ENCODE assay signal across 14 cellular contexts in the genomic region with DNA sequence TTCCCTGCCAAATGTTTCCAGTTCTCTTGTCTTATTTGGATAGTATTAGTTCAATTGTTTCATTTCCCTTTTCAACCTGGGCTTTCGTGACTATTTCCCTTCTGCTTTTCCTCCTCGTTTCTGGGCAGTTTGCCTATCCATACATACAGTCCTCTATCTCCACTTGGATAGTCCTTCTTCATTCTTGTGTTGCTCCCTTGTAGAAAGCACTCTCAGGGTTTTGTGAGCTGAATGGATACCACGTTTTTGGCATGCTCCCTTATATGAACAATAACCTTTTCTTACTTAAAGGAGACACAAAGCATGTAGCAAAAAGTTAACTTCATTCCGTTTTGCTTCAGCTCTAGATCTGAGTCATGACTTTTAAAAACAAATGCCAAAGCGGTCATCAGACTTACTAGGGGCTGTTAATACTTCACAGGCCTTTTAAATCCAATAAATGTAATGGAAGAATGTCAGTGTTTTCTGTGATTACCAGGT. TPM values are rescaled to one million over a fixed set of nuclear protein-coding genes. Genes with fewer than 3 reads are reported as not detected.
DNase-seq lines count a peak whose midpoint lies in the region; ATAC-seq and TF ChIP-seq lines count a peak whose summit lies in the region.
"Had no signal": no experiment of that assay in that cellular context is flagged by ENCODE, and none has a peak within 500 bp of the region (broad histone marks: within the 10 kb centered on the region; RNA-seq: fewer than 3 reads in every experiment).

No MANE protein-coding gene starts in this region.

- no peaks in the 10 kb centered on the region for H3K36me3 Mint-ChIP-seq in HFFc6 (ENCODE audit: low read depth)
- no peaks in the 10 kb centered on the region for H3K36me3 Mint-ChIP-seq in activated T-helper 1 cell treated with anti-CD3 and anti-CD28 coated beads, Interleukin-12 subunit alpha, Interleukin-12 subunit beta, Interleukin-2, Interleukin-4 antibody, amounts not matched to agents 30 ng/mL and 10 ng/mL and 1 ng/mL, durations not matched to agents 14 hours and 24 hours and 36 hours (ENCODE audit: low read depth)

- intact Hi-C loops in esophagus squamous epithelium (cut with DNase I) (no loop called here), sigmoid colon (cut with DNase I) (no loop called here), A673 (cut with micrococcal nuclease; ENCODE audit: unreplicated experiment) (no loop called here)
- intact Hi-C loops in activated T-helper 1 cell treated with anti-CD3 and anti-CD28 coated beads, Interleukin-12 subunit alpha, Interleukin-12 subunit beta, Interleukin-2, Interleukin-4 antibody, amounts not matched to agents 30 ng/mL and 10 ng/mL and 1 ng/mL, durations not matched to agents 14 hours and 24 hours and 36 hours (cut with micrococcal nuclease) = no loop called here

- H3K27ac Mint-ChIP-seq in HFFc6 = no peak overlapping the region
- no peak overlapping the region for H3K27ac Mint-ChIP-seq in activated T-helper 1 cell treated with anti-CD3 and anti-CD28 coated beads, Interleukin-12 subunit alpha, Interleukin-12 subunit beta, Interleukin-2, Interleukin-4 antibody, amounts not matched to agents 30 ng/mL and 10 ng/mL and 1 ng/mL, durations not matched to agents 14 hours and 24 hours and 36 hours

- H3K27me3 Mint-ChIP-seq in HFFc6 (ENCODE audit: insufficient read depth) = peaks cover 23% of the 10 kb centered on the region
- peaks cover 7% of the 10 kb centered on the region for H3K27me3 Mint-ChIP-seq in activated T-helper 1 cell treated with anti-CD3 and anti-CD28 coated beads, Interleukin-12 subunit alpha, Interleukin-12 subunit beta, Interleukin-2, Interleukin-4 antibody, amounts not matched to agents 30 ng/mL and 10 ng/mL and 1 ng/mL, durations not matched to agents 14 hours and 24 hours and 36 hours (ENCODE audit: insufficient read depth)

- TF ChIP-seq POLR2A in esophagus squamous epithelium (IDR thresholded peaks at IDR 0.05) = no peak
- no peak for TF ChIP-seq POLR2A in sigmoid colon (IDR thresholded peaks at IDR 0.05)

- TF ChIP-seq CTCF in HFFc6 (IDR thresholded peaks at IDR 0.05) (no peak), esophagus squamous epithelium (IDR thresholded peaks at IDR 0.05) (no peak), sigmoid colon (IDR thresholded peaks at IDR 0.05) (no peak), A673 (conservative IDR thresholded peaks at IDR 0.05; ENCODE audit: low read depth, low read length) (no peak)

- H3K4me3 Mint-ChIP-seq in HFFc6 = no peak overlapping the region
- H3K4me3 Mint-ChIP-seq in activated T-helper 1 cell treated with anti-CD3 and anti-CD28 coated beads, Interleukin-12 subunit alpha, Interleukin-12 subunit beta, Interleukin-2, Interleukin-4 antibody, amounts not matched to agents 30 ng/mL and 10 ng/mL and 1 ng/mL, durations not matched to agents 14 hours and 24 hours and 36 hours = no peak overlapping the region

- H3K9me3 ChIP-seq in esophagus squamous epithelium = no peaks in the 10 kb centered on the region
- no peaks in the 10 kb centered on the region for H3K9me3 ChIP-seq in sigmoid colon
- no peaks in the 10 kb centered on the region for H3K9me3 ChIP-seq in A673 (ENCODE audit: low read depth, low read length, poor library complexity, severe bottlenecking)
- H3K9me3 ChIP-seq: tibial nerve had no signal

- 15 to 19% methylated on average over 5 of the region's 5 CpGs for WGBS in esophagus squamous epithelium, 2 donors
- 52 to 54% methylated on average over 5 of the region's 5 CpGs for WGBS in sigmoid colon, 2 donors

- peaks cover 5% of the 10 kb centered on the region for H3K4me1 Mint-ChIP-seq in HFFc6 (ENCODE audit: low read depth)
- peaks cover 24% of the 10 kb centered on the region for H3K4me1 Mint-ChIP-seq in activated T-helper 1 cell treated with anti-CD3 and anti-CD28 coated beads, Interleukin-12 subunit alpha, Interleukin-12 subunit beta, Interleukin-2, Interleukin-4 antibody, amounts not matched to agents 30 ng/mL and 10 ng/mL and 1 ng/mL, durations not matched to agents 14 hours and 24 hours and 36 hours (ENCODE audit: low read depth)

- H3K27ac ChIP-seq in esophagus squamous epithelium (peak overlapping the region in 3 of 4 donors; percentile 21 to 63 (median 57)), sigmoid colon (peak overlapping the region in 3 of 4 donors; percentile 32 to 69 (median 58)), A673 (ENCODE audit: low read depth, low read length, poor library complexity, severe bottlenecking) (no peak overlapping the region)
- H3K27ac ChIP-seq: parathyroid adenoma, tibial nerve had no signal

- no peaks in the 10 kb centered on the region for H3K36me3 ChIP-seq in esophagus squamous epithelium
- H3K36me3 ChIP-seq in sigmoid colon = no peaks in the 10 kb centered on the region
- H3K36me3 ChIP-seq in A673 (ENCODE audit: insufficient read depth, low read length, poor library complexity, severe bottlenecking) = no peaks in the 10 kb centered on the region
- H3K36me3 ChIP-seq: tibial nerve had no signal

- H3K9me3 Mint-ChIP-seq in HFFc6 = no peaks in the 10 kb centered on the region
- H3K9me3 Mint-ChIP-seq in activated T-helper 1 cell treated with anti-CD3 and anti-CD28 coated beads, Interleukin-12 subunit alpha, Interleukin-12 subunit beta, Interleukin-2, Interleukin-4 antibody, amounts not matched to agents 30 ng/mL and 10 ng/mL and 1 ng/mL, durations not matched to agents 14 hours and 24 hours and 36 hours = no peaks in the 10 kb centered on the region

- no TSS peak for BruUV-seq in A673 (replicated peaks; lab: Mats Ljungman, UMichigan)

- ATAC-seq in HG02798 (IDR thresholded peaks at IDR 0.05; ENCODE audit: poor library complexity, unreplicated experiment) = no peak

- no peaks in the 10 kb centered on the region for H3K27me3 ChIP-seq in esophagus squamous epithelium
- no peaks in the 10 kb centered on the region for H3K27me3 ChIP-seq in sigmoid colon
- H3K27me3 ChIP-seq in A673 (replicated peaks; ENCODE audit: insufficient read depth, low read depth, low read length, poor library complexity) = no peaks in the 10 kb centered on the region

- TF ChIP-seq EP300 in sigmoid colon (IDR thresholded peaks at IDR 0.05) = no peak

- CTCF ChIA-PET in A673 (lab: Charles Lee) = no interaction called here

- no peak overlapping the region for H3K4me3 ChIP-seq in esophagus squamous epithelium
- H3K4me3 ChIP-seq in sigmoid colon = no peak overlapping the region
- no peak overlapping the region for H3K4me3 ChIP-seq in A673 (ENCODE audit: low read depth, low read length, poor library complexity, severe bottlenecking)
- H3K4me3 ChIP-seq: lung, tibial nerve had no signal

- DNase-seq in HFFc6 (peak; percentile 30), RPMI7951 (ENCODE audit: low read depth) (peak; percentile 8), esophagus squamous epithelium (lab: John Stamatoyannopoulos, UW) (no peak), sigmoid colon (no peak), 8988T (no peak), A673 (ENCODE audit: low spot score) (no peak)
- DNase-seq in activated T-helper 1 cell treated with anti-CD3 and anti-CD28 coated beads, Interleukin-12 subunit alpha, Interleukin-12 subunit beta, Interleukin-2, Interleukin-4 antibody, amounts not matched to agents 30 ng/mL and 10 ng/mL and 1 ng/mL, durations not matched to agents 14 hours and 24 hours and 36 hours (ENCODE audit: low spot score) = no peak
- DNase-seq: aorta, DMS79, NCI-H82 had no signal

- POLR2A ChIA-PET in A673 (lab: Charles Lee; ENCODE audit: low non-redundant PET) = no interaction called here

- H3K4me1 ChIP-seq in esophagus squamous epithelium = peaks cover 16 to 84% (median 17%) of the 10 kb centered on the region in 3 donors
- H3K4me1 ChIP-seq in sigmoid colon = peaks cover 0 to 18% (median 2%) of the 10 kb centered on the region in 4 donors
- H3K4me1 ChIP-seq in A673 (ENCODE audit: insufficient read depth, low read length, poor library complexity, severe bottlenecking) = no peaks in the 10 kb centered on the region
- H3K4me1 ChIP-seq: parathyroid adenoma, tibial nerve had no signal

RNA-seq across cellular contexts. Expression of a gene that starts 16.6 kb away (rescaled TPM):
- total RNA-seq in HFFc6 (2021; fragmentation: NEBNext Ultra II Directional; extraction: Animal tissue kit (Norgen Biotek cat#: 25700)) = 10 to 100 TPM in 2 of 6 experiments, 1 to 10 TPM in 4; 8.2 to 10.9 (median 9.8) TPM
- total RNA-seq in RPMI7951 (2014; rRNA removed; shearing (Covaris generic)) = 74.4 and 81.6 TPM in 2 replicates
- total RNA-seq in esophagus squamous epithelium (100 to 1,000 TPM; 119 to 185 (median 153) TPM), sigmoid colon (10 to 100 TPM in 1 of 4 donors, 1 to 10 TPM in 3; 5.8 to 16.8 (median 6.6) TPM), A673 (2021) (2.9 and 3.9 TPM in 2 replicates)
- polyA plus RNA-seq in sigmoid colon = 10 to 100 TPM; 10.2 to 26.5 (median 19.4) TPM
- 10.2 and 11.4 TPM in 2 replicates for total RNA-seq in activated T-helper 1 cell treated with anti-CD3 and anti-CD28 coated beads, Interleukin-12 subunit alpha, Interleukin-12 subunit beta, Interleukin-2, Interleukin-4 antibody, amounts not matched to agents 30 ng/mL and 10 ng/mL and 1 ng/mL, durations not matched to agents 14 hours and 24 hours and 36 hours

RNA-seq across cellular contexts. Expression of a gene that starts 51.5 kb away (rescaled TPM):
- 10 to 100 TPM; 19.4 to 24.8 (median 21.5) TPM for total RNA-seq in HFFc6 (2021; fragmentation: NEBNext Ultra II Directional; extraction: Animal tissue kit (Norgen Biotek cat#: 25700))
- total RNA-seq in RPMI7951 (2014; rRNA removed; shearing (Covaris generic)) = 66.0 and 88.3 TPM in 2 replicates
- total RNA-seq in esophagus squamous epithelium (10 to 100 TPM; 14.6 to 34.9 (median 25.3) TPM), sigmoid colon (10 to 100 TPM; 29.2 to 59.2 (median 47.3) TPM), A673 (2021) (37.0 and 37.5 TPM in 2 replicates)
- 10 to 100 TPM; 27.8 to 54.6 (median 48.6) TPM for polyA plus RNA-seq in sigmoid colon
- 36.0 and 36.7 TPM in 2 replicates for total RNA-seq in activated T-helper 1 cell treated with anti-CD3 and anti-CD28 coated beads, Interleukin-12 subunit alpha, Interleukin-12 subunit beta, Interleukin-2, Interleukin-4 antibody, amounts not matched to agents 30 ng/mL and 10 ng/mL and 1 ng/mL, durations not matched to agents 14 hours and 24 hours and 36 hours

Comparison
In these comparisons a context has a peak if more than half of its experiments do, and no peak if none do; other contexts are left out.
1. DNase-seq: peak in HFFc6 (single experiment) and RPMI7951 (single experiment); none in esophagus squamous epithelium (single experiment), sigmoid colon (single experiment), activated T-helper 1 cell treated with anti-CD3 and anti-CD28 coated beads, Interleukin-12 subunit alpha, Interleukin-12 subunit beta, Interleukin-2, Interleukin-4 antibody, amounts not matched to agents 30 ng/mL and 10 ng/mL and 1 ng/mL, durations not matched to agents 14 hours and 24 hours and 36 hours (single experiment), 8988T (single experiment) and A673 (single experiment).